In genomic region chr1:107766533-107766932, GRCh38 we compare ENCODE assay signal across 14 cellular contexts.
DNase-seq lines count a peak whose midpoint lies in the region; ATAC-seq, FAIRE-seq and TF ChIP-seq lines count a peak whose summit lies in the region.
"Had no signal": no experiment of that assay in that cellular context is flagged by ENCODE, and none has a peak within 500 bp of the region (broad histone marks: within the 10 kb centered on the region; RNA-seq: fewer than 3 reads in every experiment).

No MANE protein-coding gene starts in this region.

- no peaks in the 10 kb centered on the region for H3K36me3 ChIP-seq in left ventricle myocardium inferior
- no peaks in the 10 kb centered on the region for H3K36me3 ChIP-seq in PC-3 (ENCODE audit: low read depth, low read length)
- no peaks in the 10 kb centered on the region for H3K36me3 ChIP-seq in endothelial cell of umbilical vein (ENCODE audit: control insufficient read depth in 2 of 2, extremely low read depth in 1 of 2, insufficient read depth in 2 of 2, low read length in 2 of 2)
- no peaks in the 10 kb centered on the region for H3K36me3 ChIP-seq in lower lobe of right lung

- H2AFZ ChIP-seq in PC-3 (ENCODE audit: low read length) (peak overlapping the region; percentile 11; the same call in 1 of the 2 replicates), endothelial cell of umbilical vein (ENCODE audit: low read depth, low read length) (peak overlapping the region; percentile 61)

- intact Hi-C loops in left ventricle myocardium inferior (cut with micrococcal nuclease) (no loop called here), cardiac septum (cut with DNase I) (no loop called here), PC-3 (cut with micrococcal nuclease) (no loop called here), endothelial cell of umbilical vein (cut with micrococcal nuclease) (no loop called here), lower lobe of right lung (cut with DNase I) (no loop called here)

- H3K79me2 ChIP-seq in PC-3 (ENCODE audit: low read length) (no peaks in the 10 kb centered on the region), endothelial cell of umbilical vein (ENCODE audit: control insufficient read depth, insufficient read depth, low read length) (no peaks in the 10 kb centered on the region)

- BruUV-seq in PC-3 (replicated peaks; lab: Mats Ljungman, UMichigan) (no TSS peak), endothelial cell of umbilical vein (replicated peaks; lab: Mats Ljungman, UMichigan) (no TSS peak)

- POLR2A ChIA-PET in PC-3 (lab: Charles Lee; ENCODE audit: unreplicated experiment) = no interaction called here
- POLR2A ChIA-PET in endothelial cell of umbilical vein (lab: Charles Lee) = no interaction called here

- no peak for FAIRE-seq in endothelial cell of umbilical vein (lab: Jason Lieb, UNC)

- H3K9me1 ChIP-seq in endothelial cell of umbilical vein (replicated peaks; ENCODE audit: control insufficient read depth, extremely low read depth, insufficient read depth, low read length) = no peaks in the 10 kb centered on the region

- dilution Hi-C loops in endothelial cell of umbilical vein (cut with MboI; ENCODE audit: extremely low pct_ligation_motif_present, low sequenced_read_pairs) = no loop called here

- H3K4me1 ChIP-seq in left ventricle myocardium inferior = peaks cover 5% of the 10 kb centered on the region
- peaks cover 12% of the 10 kb centered on the region; the same call in 1 of the 2 replicates for H3K4me1 ChIP-seq in PC-3 (ENCODE audit: insufficient read depth, low read length)
- peaks cover 9% of the 10 kb centered on the region for H3K4me1 ChIP-seq in endothelial cell of umbilical vein (ENCODE audit: control insufficient read depth, extremely low read depth, insufficient read depth, low read length)
- H3K4me1 ChIP-seq in lower lobe of right lung = no peaks in the 10 kb centered on the region
- H3K4me1 ChIP-seq: BLaER1 treated with 17β-estradiol and CSF1 and Interleukin-3, amounts not matched to agents 10 nM and 100 nM had no signal

- no peak overlapping the region for H3K4me3 ChIP-seq in left ventricle myocardium inferior
- H3K4me3 ChIP-seq in PC-3 (ENCODE audit: low read length) = no peak overlapping the region
- no peak overlapping the region for H3K4me3 ChIP-seq in endothelial cell of umbilical vein (replicated peaks in 1 of 3; ENCODE audit: insufficient read depth in 1 of 3, low read depth in 1 of 3, low read length in 3 of 3)
- H3K4me3 ChIP-seq in lower lobe of right lung = no peak overlapping the region
- H3K4me3 ChIP-seq: BLaER1 treated with 17β-estradiol and CSF1 and Interleukin-3, amounts not matched to agents 10 nM and 100 nM had no signal

- H3K9me3 ChIP-seq in left ventricle myocardium inferior (replicated peaks) (no peaks in the 10 kb centered on the region), PC-3 (ENCODE audit: low read length) (no peaks in the 10 kb centered on the region), endothelial cell of umbilical vein (replicated peaks; ENCODE audit: control insufficient read depth, insufficient read depth, low read length) (no peaks in the 10 kb centered on the region), lower lobe of right lung (no peaks in the 10 kb centered on the region)
- H3K9me3 ChIP-seq: BLaER1 treated with 17β-estradiol and CSF1 and Interleukin-3, amounts not matched to agents 10 nM and 100 nM had no signal

- H3K9ac ChIP-seq in PC-3 (ENCODE audit: low read length) (no peak overlapping the region), endothelial cell of umbilical vein (replicated peaks; ENCODE audit: extremely low read depth, insufficient read depth, low read length) (no peak overlapping the region)
- H3K9ac ChIP-seq: BLaER1 treated with 17β-estradiol and CSF1 and Interleukin-3, amounts not matched to agents 10 nM and 100 nM had no signal

- DNase-seq in left ventricle myocardium inferior (no peak), cardiac septum (ENCODE audit: low spot score) (no peak), PC-3 (peak; percentile 13), endothelial cell of umbilical vein (ENCODE audit: low read depth, low spot score) (no peak), Kasumi-1 (lab: John Stamatoyannopoulos, UW) (no peak), lower lobe of right lung (no peak), SHP77 (lab: John Stamatoyannopoulos, UW) (no peak)
- DNase-seq: Calu3; CD8-positive, alpha-beta T cell; GF-D8; GOT3; H7 had no signal

- H3K9me2 ChIP-seq in PC-3 (replicated peaks; ENCODE audit: low read length) = no peaks in the 10 kb centered on the region

- TF ChIP-seq CTCF in left ventricle myocardium inferior (IDR thresholded peaks at IDR 0.05; ENCODE audit: borderline replicate concordance) (no peak), PC-3 (conservative IDR thresholded peaks at IDR 0.05; ENCODE audit: low read depth, low read length) (no peak), endothelial cell of umbilical vein (IDR thresholded peaks at IDR 0.05; ENCODE audit: extremely low read depth in 1 of 2, insufficient read depth in 1 of 2, low read depth in 1 of 2, low read length in 2 of 2) (no peak), lower lobe of right lung (IDR thresholded peaks at IDR 0.05) (no peak)

- H3K27ac ChIP-seq in left ventricle myocardium inferior (replicated peaks) (peak overlapping the region; percentile 41), PC-3 (ENCODE audit: low read length) (no peak overlapping the region), endothelial cell of umbilical vein (ENCODE audit: insufficient read depth, low read depth, low read length) (no peak overlapping the region), lower lobe of right lung (no peak overlapping the region)
- H3K27ac ChIP-seq: BLaER1 treated with 17β-estradiol and CSF1 and Interleukin-3, amounts not matched to agents 10 nM and 100 nM had no signal

- H4K20me1 ChIP-seq in PC-3 (ENCODE audit: low read length) (no peaks in the 10 kb centered on the region), endothelial cell of umbilical vein (replicated peaks; ENCODE audit: control insufficient read depth, extremely low read depth, insufficient read depth, low read length) (no peaks in the 10 kb centered on the region)
- H4K20me1 ChIP-seq: BLaER1 treated with 17β-estradiol and CSF1 and Interleukin-3, amounts not matched to agents 10 nM and 100 nM had no signal

- H3K27me3 ChIP-seq in left ventricle myocardium inferior (ENCODE audit: low read depth) (no peaks in the 10 kb centered on the region), PC-3 (ENCODE audit: low read length) (no peaks in the 10 kb centered on the region), endothelial cell of umbilical vein (ENCODE audit: control insufficient read depth in 2 of 2, insufficient read depth in 2 of 2, low read length in 2 of 2) (no peaks in the 10 kb centered on the region), lower lobe of right lung (ENCODE audit: low read depth) (no peaks in the 10 kb centered on the region)
- H3K27me3 ChIP-seq: BLaER1 treated with 17β-estradiol and CSF1 and Interleukin-3, amounts not matched to agents 10 nM and 100 nM had no signal

- ATAC-seq in PC-3 = peak; percentile 33
- ATAC-seq in lower lobe of right lung = no peak
- ATAC-seq: CD8-positive, alpha-beta T cell; HCT116 had no signal

- H3K4me2 ChIP-seq in PC-3 (ENCODE audit: low read length) = peak overlapping the region; percentile 6; the same call in 1 of the 2 replicates
- no peak overlapping the region for H3K4me2 ChIP-seq in endothelial cell of umbilical vein (ENCODE audit: insufficient read depth, low read length)
- H3K4me2 ChIP-seq: BLaER1 treated with 17β-estradiol and CSF1 and Interleukin-3, amounts not matched to agents 10 nM and 100 nM had no signal

- TF ChIP-seq POLR2A in endothelial cell of umbilical vein (IDR thresholded peaks at IDR 0.05; ENCODE audit: low read depth, low read length) = no peak

- CTCF ChIA-PET in PC-3 (lab: Charles Lee) = interaction anchor here (0.7 kb wide), 1 partner anchor 236 kb away, joined by 5 read pairs; no protein-coding TSS in a partner anchor
- CTCF ChIA-PET in endothelial cell of umbilical vein (lab: Charles Lee) = interaction anchor here (2.0 to 2.8 kb wide), 2 partner anchors 16 to 359 kb away, joined by 6 to 9 read pairs; no protein-coding TSS in a partner anchor

- H3F3A ChIP-seq in PC-3 (ENCODE audit: low read length, unreplicated experiment) = no peaks in the 10 kb centered on the region

TF ChIP-seq in endothelial cell of umbilical vein, 7 proteins besides CTCF, POLR2A, EP300 and RAD21:
- no peak for TF ChIP-seq GATA2 (IDR thresholded peaks at IDR 0.05; ENCODE audit: insufficient read depth, insufficient read length, low read depth, low read length)
- no peak for TF ChIP-seq JUN (IDR thresholded peaks at IDR 0.05; ENCODE audit: borderline replicate concordance, insufficient read depth, insufficient read length, low read depth)
- TF ChIP-seq EZH2 (IDR thresholded peaks at IDR 0.05; ENCODE audit: borderline replicate concordance, low read depth, low read length, severe bottlenecking) = no peak
- TF ChIP-seq MYC (IDR thresholded peaks at IDR 0.05; ENCODE audit: low read depth, low read length) = no peak
- TF ChIP-seq POLR2AphosphoS5 (IDR thresholded peaks at IDR 0.05; ENCODE audit: insufficient read depth, low read depth, low read length) = no peak
- TF ChIP-seq, protein P1, sequence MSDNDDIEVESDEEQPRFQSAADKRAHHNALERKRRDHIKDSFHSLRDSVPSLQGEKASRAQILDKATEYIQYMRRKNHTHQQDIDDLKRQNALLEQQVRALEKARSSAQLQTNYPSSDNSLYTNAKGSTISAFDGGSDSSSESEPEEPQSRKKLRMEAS (IDR thresholded peaks at IDR 0.05; ENCODE audit: insufficient read depth, insufficient read length) = no peak
- no peak for TF ChIP-seq FOS (IDR thresholded peaks at IDR 0.05; ENCODE audit: borderline replicate concordance, insufficient read depth, low read length)
